6 cellular contexts compared by ENCODE assay signal in the genomic region with DNA sequence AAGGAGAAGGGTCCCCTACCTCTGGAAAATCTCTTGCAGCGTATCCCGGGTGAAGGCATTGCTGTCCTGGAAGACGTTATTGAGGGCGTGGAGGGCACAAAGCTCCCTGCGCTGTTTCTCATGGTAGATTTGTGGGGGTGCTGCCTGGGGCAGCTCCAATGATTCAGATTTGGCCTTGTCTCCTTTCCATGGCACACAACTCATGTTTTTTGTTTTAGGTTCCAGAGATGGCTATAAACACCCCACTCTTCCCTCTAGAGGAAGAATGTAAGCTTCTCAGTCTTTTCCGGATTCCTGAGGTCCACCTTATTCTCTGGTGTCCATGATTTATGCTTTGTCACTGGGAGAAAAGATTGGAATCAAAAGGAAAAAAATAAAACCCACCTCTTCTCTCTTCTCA. TPM values are rescaled to one million over a fixed set of nuclear protein-coding genes. Genes with fewer than 3 reads are reported as not detected.
DNase-seq lines count a peak whose midpoint lies in the region; ATAC-seq and TF ChIP-seq lines count a peak whose summit lies in the region.

No MANE protein-coding gene starts in this region.

- H3K4me3 ChIP-seq in Panc1 (ENCODE audit: low read depth in 2 of 2, low read length in 2 of 2): peak overlapping the region; percentile 69 to 75
- peak overlapping the region; percentile 71 for H3K4me3 ChIP-seq in right cardiac atrium (ENCODE audit: low read length)
- peak overlapping the region in 2 of 3 donors; percentile 91 to 98 for H3K4me3 ChIP-seq in thyroid gland (replicated peaks in 1 of 3)

- DNase-seq in AG08396 (ENCODE audit: low spot score) (peak; percentile 42), Panc1 (ENCODE audit: low read depth, low spot score) (no peak), right cardiac atrium (no peak), thyroid gland (no peak), NCI-H2227 treated with DMSO at 0.1 percent for 48 hours (lab: John Stamatoyannopoulos, UW) (no peak)

- in situ Hi-C loops in Panc1 (cut with HindIII; ENCODE audit: low pct_unique_long_range_greater_than_20kb, low sequenced_read_pairs): no loop called here

- ATAC-seq in Panc1: no peak
- no peak for ATAC-seq in right cardiac atrium
- ATAC-seq in GM19328 (IDR thresholded peaks at IDR 0.05; ENCODE audit: unreplicated experiment): no peak

- TF ChIP-seq CTCF in Panc1 (IDR thresholded peaks at IDR 0.05): no peak
- TF ChIP-seq CTCF in thyroid gland (IDR thresholded peaks at IDR 0.05): no peak

- H3K36me3 ChIP-seq in Panc1 (ENCODE audit: control insufficient read depth, insufficient read depth, low read length) (no peaks in the 10 kb centered on the region; the same call in 1 of the 2 replicates), thyroid gland (no peaks in the 10 kb centered on the region)

- H3K27me3 ChIP-seq in Panc1 (ENCODE audit: control insufficient read depth, insufficient read depth, low read length) (no peaks in the 10 kb centered on the region), right cardiac atrium (ENCODE audit: control insufficient read depth, insufficient read depth) (no peaks in the 10 kb centered on the region), thyroid gland (no peaks in the 10 kb centered on the region)

- intact Hi-C loops in Panc1 (cut with micrococcal nuclease; ENCODE audit: unreplicated experiment) (no loop called here), right cardiac atrium (cut with DNase I) (no loop called here), thyroid gland (cut with DNase I) (no loop called here)

- H3K4me1 ChIP-seq in Panc1 (ENCODE audit: control insufficient read depth, insufficient read depth, low read length) (peaks cover 15% of the 10 kb centered on the region), right cardiac atrium (ENCODE audit: control insufficient read depth, insufficient read depth, low read length) (peaks cover 6% of the 10 kb centered on the region), thyroid gland (peaks cover 49 to 55% of the 10 kb centered on the region in 2 donors)

- WGBS in right cardiac atrium: 17% methylated on average over 6 of the region's 6 CpGs
- 14 to 26% methylated on average over 6 of the region's 6 CpGs for WGBS in thyroid gland, 2 donors

- no peaks in the 10 kb centered on the region for H3K9me3 ChIP-seq in Panc1 (ENCODE audit: control insufficient read depth, insufficient read depth, low read depth, low read length)
- H3K9me3 ChIP-seq in right cardiac atrium (ENCODE audit: control insufficient read depth, low read length): no peaks in the 10 kb centered on the region
- no peaks in the 10 kb centered on the region for H3K9me3 ChIP-seq in thyroid gland

- CTCF ChIA-PET in Panc1 (lab: Charles Lee): no interaction called here

- POLR2A ChIA-PET in Panc1 (lab: Charles Lee): interaction anchor here (0.9 to 1.0 kb wide), 2 partner anchors 18 to 41 kb away, joined by 3 to 5 read pairs; a partner anchor contains a TSS

- H3K27ac ChIP-seq in Panc1 (ENCODE audit: low read length): peak overlapping the region; percentile 90
- H3K27ac ChIP-seq in right cardiac atrium (ENCODE audit: low read length): peak overlapping the region; percentile 54
- peak overlapping the region; percentile 91 to 99 (median 98) for H3K27ac ChIP-seq in thyroid gland

- no peak for TF ChIP-seq POLR2A in thyroid gland (IDR thresholded peaks at IDR 0.05)

- BruUV-seq in Panc1 (replicated peaks; lab: Mats Ljungman, UMichigan): TSS peak; percentile 95

RNA-seq across cellular contexts. Expression of a gene that starts 1.0 kb away (rescaled TPM):
- total RNA-seq in Panc1 (2021; ENCODE audit: unreplicated experiment) (35.1 TPM), right cardiac atrium (10 to 100 TPM; 21.4 to 28.6 (median 22.5) TPM), thyroid gland (10 to 100 TPM; 46.7 to 76.6 (median 62.2) TPM)
- 34.5 TPM for polyA plus RNA-seq in Panc1 (2012; ENCODE audit: insufficient read length)
- 14.3 TPM for polyA plus RNA-seq in right cardiac atrium

RNA-seq across cellular contexts. Expression of a gene that starts 6.0 kb away (rescaled TPM):
- total RNA-seq in Panc1 (2021; ENCODE audit: unreplicated experiment) (25.5 TPM), right cardiac atrium (10 to 100 TPM; 29.1 to 34.5 (median 30.9) TPM), thyroid gland (100 to 1,000 TPM in 1 of 4 donors, 10 to 100 TPM in 3; 51.6 to 117 (median 69.6) TPM)
- 19.5 TPM for polyA plus RNA-seq in Panc1 (2012; ENCODE audit: insufficient read length)
- 19.1 TPM for polyA plus RNA-seq in right cardiac atrium

RNA-seq across cellular contexts. Expression of a gene that starts 18.0 kb away (rescaled TPM):
- 111 TPM for total RNA-seq in Panc1 (2021; ENCODE audit: unreplicated experiment)
- polyA plus RNA-seq in Panc1 (2012; ENCODE audit: insufficient read length): 56.0 TPM
- 10 to 100 TPM; 57.8 to 67.3 (median 59.9) TPM for total RNA-seq in right cardiac atrium
- polyA plus RNA-seq in right cardiac atrium: 41.0 TPM
- 10 to 100 TPM; 39.4 to 61.3 (median 45.8) TPM for total RNA-seq in thyroid gland

RNA-seq across cellular contexts. Expression of a gene that starts 43.3 kb away (rescaled TPM):
- total RNA-seq in Panc1 (2021; ENCODE audit: unreplicated experiment): 20.4 TPM
- 21.5 TPM for polyA plus RNA-seq in Panc1 (2012; ENCODE audit: insufficient read length)
- 10 to 100 TPM; 35.6 to 45.3 (median 40.9) TPM for total RNA-seq in right cardiac atrium
- polyA plus RNA-seq in right cardiac atrium: 63.0 TPM
- total RNA-seq in thyroid gland: 10 to 100 TPM; 13.6 to 26.0 (median 23.0) TPM

RNA-seq across cellular contexts. Expression of a gene that starts 43.6 kb away (rescaled TPM):
- total RNA-seq in Panc1 (2021; ENCODE audit: unreplicated experiment) (2.4 TPM), right cardiac atrium (1 to 10 TPM in 2 of 4 donors, under 1 TPM in 2; 0.47 to 1.2 (median 0.98) TPM), thyroid gland (10 to 100 TPM in 3 of 4 donors, 1 to 10 TPM in 1; 8.4 to 12.6 (median 10.4) TPM)
- polyA plus RNA-seq in Panc1 (2012; ENCODE audit: insufficient read length): 1.3 TPM
- 0.23 TPM for polyA plus RNA-seq in right cardiac atrium
